ENCODE assay signal across 32 cellular contexts in genomic region chr2:174563530-174564282, GRCh38. TPM values are rescaled to one million over a fixed set of nuclear protein-coding genes. Genes with fewer than 3 reads are reported as not detected.
DNase-seq lines count a peak whose midpoint lies in the region; ATAC-seq, FAIRE-seq and TF ChIP-seq lines count a peak whose summit lies in the region.
"Had no signal": no experiment of that assay in that cellular context is flagged by ENCODE, and none has a peak within 500 bp of the region (broad histone marks: within the 10 kb centered on the region; RNA-seq: fewer than 3 reads in every experiment).

No MANE protein-coding gene starts in this region.

- no peak for TF ChIP-seq RAD21 in K562 (CRISPR knock-in tag; conservative IDR thresholded peaks at IDR 0.05 in 1 of 2, IDR thresholded peaks at IDR 0.05 in 1 of 2)

- no peak overlapping the region for H3K9ac ChIP-seq in K562 (ENCODE audit: insufficient read depth in 1 of 2, low read depth in 2 of 2, low read length in 2 of 2)
- H3K9ac ChIP-seq: KMS-11, parathyroid adenoma had no signal

- peak; percentile 57; the same call in 2 of the 3 replicates for ATAC-seq in K562
- no peak for ATAC-seq in GM19467 (IDR thresholded peaks at IDR 0.05; ENCODE audit: unreplicated experiment)
- ATAC-seq: activated T-cell treated with anti-CD3 and anti-CD28 coated beads, Interleukin-2, amount 50 U/mL, for 72 hours; left colon; Panc1 had no signal

- intact Hi-C loops in K562 (cut with micrococcal nuclease) = no loop called here
- intact Hi-C loops in esophagus muscularis mucosa (cut with DNase I) = no loop called here

- no TSS peak for BruUV-seq in K562 (replicated peaks; lab: Mats Ljungman, UMichigan)

- H3K79me2 ChIP-seq in K562 (ENCODE audit: control insufficient read depth, insufficient read depth, low read length) = no peaks in the 10 kb centered on the region
- H3K79me2 ChIP-seq: parathyroid adenoma had no signal

- DNase-seq in NCI-H2029 treated with DMSO at 0.1 percent for 48 hours (lab: John Stamatoyannopoulos, UW) (peak; percentile 12), NCI-H2029 (lab: John Stamatoyannopoulos, UW) (no peak), K562 (ENCODE audit: extremely low read depth in 1 of 4, low spot score in 3 of 4) (no peak), esophagus muscularis mucosa (ENCODE audit: extremely low spot score) (no peak)
- no peak for DNase-seq in activated naive CD4-positive, alpha-beta T cell treated with anti-CD3 and anti-CD28 coated beads, Interleukin-2, amount 10 ng/mL, durations not matched to agents 7 days and 5 days
- DNase-seq in activated naive CD4-positive, alpha-beta T cell treated with Interleukin-2 at 50 U/mL for 16 hours = no peak
- DNase-seq: activated T-cell treated with anti-CD3 and anti-CD28 coated beads, Interleukin-2, amount 50 U/mL, for 72 hours; caudate nucleus; effector memory CD4-positive, alpha-beta T cell; EL; left colon; mammary epithelial cell; MM.1S; NCI-H1930; NCI-H345; retina; SHP77; stimulated activated naive CD4-positive, alpha-beta T cell; SW 1271; T-helper 9 cell had no signal

- H4K20me1 ChIP-seq in K562 (replicated peaks; ENCODE audit: control insufficient read depth, insufficient read depth, low read length) = no peaks in the 10 kb centered on the region

- no peak overlapping the region for H3K4me3 ChIP-seq in K562
- no peak overlapping the region for H3K4me3 ChIP-seq in thymus (ENCODE audit: low read length)
- no peak overlapping the region for H3K4me3 ChIP-seq in esophagus muscularis mucosa
- H3K4me3 ChIP-seq: coronary artery, skin epidermis had no signal

- FAIRE-seq in K562 (lab: Jason Lieb, UNC) = no peak
- FAIRE-seq: astrocyte, H54 had no signal

- H3K27me3 ChIP-seq in K562 (ENCODE audit: control insufficient read depth in 2 of 2, insufficient read depth in 2 of 2, low read length in 2 of 2) (peaks cover 0 to 5% of the 10 kb centered on the region in 2 experiments; a peak in 1 of 5 replicates), thymus (ENCODE audit: control insufficient read depth, insufficient read depth) (no peaks in the 10 kb centered on the region), esophagus muscularis mucosa (no peaks in the 10 kb centered on the region)

- TF ChIP-seq EP300 in K562 (IDR thresholded peaks at IDR 0.05; ENCODE audit: low read length) (no peak), esophagus muscularis mucosa (IDR thresholded peaks at IDR 0.05) (no peak)

- no peaks in the 10 kb centered on the region for H3K9me3 Mint-ChIP-seq in activated naive CD4-positive, alpha-beta T cell treated with anti-CD3 and anti-CD28 coated beads, Interleukin-2, amount 10 ng/mL, durations not matched to agents 7 days and 5 days
- H3K9me3 Mint-ChIP-seq: activated naive CD4-positive, alpha-beta T cell treated with anti-CD3 and anti-CD28 coated beads, Interleukin-2, amount 50 U/mL, for 24 hours; activated T-cell treated with anti-CD3 and anti-CD28 coated beads, Interleukin-2, amount 50 U/mL, for 72 hours; neural crest cell had no signal

- H2AFZ ChIP-seq in K562 (ENCODE audit: low read depth, low read length) = no peak overlapping the region
- H2AFZ ChIP-seq: parathyroid adenoma had no signal

- H3K27me3 Mint-ChIP-seq in activated naive CD4-positive, alpha-beta T cell treated with anti-CD3 and anti-CD28 coated beads, Interleukin-2, amount 10 ng/mL, durations not matched to agents 7 days and 5 days = no peaks in the 10 kb centered on the region
- H3K27me3 Mint-ChIP-seq: activated naive CD4-positive, alpha-beta T cell treated with anti-CD3 and anti-CD28 coated beads, Interleukin-2, amount 50 U/mL, for 24 hours had no signal

- in situ Hi-C loops in K562 (cut with MboI) = no loop called here

- CTCF ChIA-PET in activated naive CD4-positive, alpha-beta T cell treated with anti-CD3 and anti-CD28 coated beads, Interleukin-2, amount 10 ng/mL, durations not matched to agents 7 days and 5 days (lab: Charles Lee) = interaction anchor here (2.1 to 2.7 kb wide), 2 partner anchors 17 to 100 kb away, joined by 8 to 11 read pairs; no protein-coding TSS in a partner anchor
- CTCF ChIA-PET in K562 (lab: Yijun Ruan, JAX; ENCODE audit: low intra/inter-chr PET ratio) = no interaction called here

- peaks cover 68% of the 10 kb centered on the region for H3K36me3 Mint-ChIP-seq in activated naive CD4-positive, alpha-beta T cell treated with anti-CD3 and anti-CD28 coated beads, Interleukin-2, amount 10 ng/mL, durations not matched to agents 7 days and 5 days

- peaks cover 9% of the 10 kb centered on the region for H3K4me1 Mint-ChIP-seq in activated naive CD4-positive, alpha-beta T cell treated with anti-CD3 and anti-CD28 coated beads, Interleukin-2, amount 10 ng/mL, durations not matched to agents 7 days and 5 days

- no peaks in the 10 kb centered on the region for H3K9me1 ChIP-seq in K562 (ENCODE audit: control insufficient read depth, insufficient read depth, low read length)

- TF ChIP-seq POLR2A in K562 (conservative IDR thresholded peaks at IDR 0.05) = no peak
- no peak for TF ChIP-seq POLR2A in esophagus muscularis mucosa (IDR thresholded peaks at IDR 0.05; ENCODE audit: low read depth)

- POLR2A ChIA-PET in K562 (lab: Yijun Ruan, JAX) = interaction anchor here (1.5 kb wide), 1 partner anchor 168 kb away, joined by 3 read pairs; no protein-coding TSS in a partner anchor

- no peak overlapping the region for H3K27ac ChIP-seq in K562 (ENCODE audit: extremely low read depth, low read depth, low read length)
- H3K27ac ChIP-seq in thymus (ENCODE audit: low read depth) = peak overlapping the region; percentile 25
- no peak overlapping the region for H3K27ac ChIP-seq in esophagus muscularis mucosa (replicated peaks in 1 of 4)
- H3K27ac ChIP-seq: coronary artery, epithelial cell of prostate, KMS-11, parathyroid adenoma, skin epidermis had no signal

- no peak for TF ChIP-seq CTCF in K562 (IDR thresholded peaks at IDR 0.05 in 2 of 3, conservative IDR thresholded peaks at IDR 0.05 in 1 of 3; ENCODE audit: insufficient read depth in 2 of 3, low read depth in 1 of 3, low read length in 3 of 3)
- TF ChIP-seq CTCF in esophagus muscularis mucosa (IDR thresholded peaks at IDR 0.05) = no peak

- no peak overlapping the region for H3K4me3 Mint-ChIP-seq in activated naive CD4-positive, alpha-beta T cell treated with anti-CD3 and anti-CD28 coated beads, Interleukin-2, amount 10 ng/mL, durations not matched to agents 7 days and 5 days
- H3K4me3 Mint-ChIP-seq: activated naive CD4-positive, alpha-beta T cell treated with anti-CD3 and anti-CD28 coated beads, Interleukin-2, amount 50 U/mL, for 24 hours; activated T-cell treated with anti-CD3 and anti-CD28 coated beads, Interleukin-2, amount 50 U/mL, for 72 hours; neural crest cell had no signal

- H3K4me1 ChIP-seq in K562 (replicated peaks in 1 of 2; ENCODE audit: control insufficient read depth in 2 of 2, insufficient read depth in 2 of 2, low read length in 2 of 2) (no peaks in the 10 kb centered on the region), thymus (ENCODE audit: control insufficient read depth, insufficient read depth, low read length) (no peaks in the 10 kb centered on the region), esophagus muscularis mucosa (peaks cover 11 to 24% (median 22%) of the 10 kb centered on the region in 4 donors)
- H3K4me1 ChIP-seq: parathyroid adenoma had no signal

- no peak overlapping the region for H3K4me2 ChIP-seq in K562 (ENCODE audit: insufficient read depth, low read length)
- H3K4me2 ChIP-seq: KMS-11 had no signal

- no peaks in the 10 kb centered on the region for H3K9me3 ChIP-seq in K562 (replicated peaks; ENCODE audit: control insufficient read depth, insufficient read depth, low read depth, low read length)
- H3K9me3 ChIP-seq in thymus (ENCODE audit: control insufficient read depth) = no peaks in the 10 kb centered on the region
- no peaks in the 10 kb centered on the region for H3K9me3 ChIP-seq in esophagus muscularis mucosa

- peak overlapping the region; percentile 28 for H3K27ac Mint-ChIP-seq in activated naive CD4-positive, alpha-beta T cell treated with anti-CD3 and anti-CD28 coated beads, Interleukin-2, amount 10 ng/mL, durations not matched to agents 7 days and 5 days
- H3K27ac Mint-ChIP-seq: activated naive CD4-positive, alpha-beta T cell treated with anti-CD3 and anti-CD28 coated beads, Interleukin-2, amount 50 U/mL, for 24 hours had no signal

- H3K36me3 ChIP-seq in K562 (ENCODE audit: control insufficient read depth, insufficient read depth, low read length) (no peaks in the 10 kb centered on the region), thymus (ENCODE audit: control insufficient read depth, insufficient read depth) (peaks cover 46% of the 10 kb centered on the region), esophagus muscularis mucosa (peaks cover 24 to 55% (median 29%) of the 10 kb centered on the region in 4 donors)

- WGBS in K562 (ENCODE audit: insufficient coverage, low coverage, missing lambda C conversion rate) = 32% methylated on average over 5 of the region's 5 CpGs
- 99% methylated on average over 5 of the region's 5 CpGs for WGBS in thymus
- WGBS in esophagus muscularis mucosa = 90% methylated on average over 5 of the region's 5 CpGs

RNA-seq across cellular contexts. Expression of gene WIPF1, which starts 33.9 kb away (rescaled TPM):
- total RNA-seq in K562 (2011; cell fraction: chromatin; rRNA removed; ENCODE audit: low replicate concordance) = 1.3 and 2.3 TPM in 2 replicates
- total RNA-seq in K562 (2011; cell fraction: nucleolus; rRNA removed) = 0.33 and 0.39 TPM in 2 replicates
- 0.95 and 1.4 TPM in 2 replicates for total RNA-seq in K562 (2011; cell fraction: nucleoplasm; rRNA removed)
- total RNA-seq in K562 (2014; rRNA removed) (0.49 and 2.4 TPM in 2 replicates), K562 (2014; rRNA removed; fragmentation: Illumina TruSeq; extraction: Trizol) (2.4 TPM in 2 replicates), K562 (2015; rRNA removed; fragmentation: Illumina TruSeq; extraction: Trizol) (4.9 and 5.8 TPM in 2 replicates), K562 (2021) (3.8 and 4.9 TPM in 2 replicates), esophagus muscularis mucosa (10 to 100 TPM; 31.5 to 61.5 (median 36.3) TPM)
- polyA plus RNA-seq in K562 (2011; rRNA removed) (0.54 and 3.7 TPM in 2 replicates), K562 (2014; fragmentation: Illumina TruSeq; extraction: Trizol) (3.0 and 3.6 TPM in 2 replicates), K562 (2014; fragmentation: Nextera tagmentation; extraction: Ambion mirVana) (under 1 TPM; 0.61 to 0.92 TPM), K562 (2014; rRNA removed) (1.8 and 2.5 TPM in 2 replicates), thymus (65.0 TPM)
- 0.42 and 2.4 TPM in 2 replicates for polyA plus RNA-seq in K562 (2011; cell fraction: cytosol; rRNA removed)
- polyA plus RNA-seq in K562 (2011; cell fraction: nucleus; rRNA removed) = 0.75 and 3.5 TPM in 2 replicates
- 6.6 and 14.1 TPM in 2 replicates for polyA plus RNA-seq in K562 (2012)
- polyA minus RNA-seq in K562 (2011; rRNA and poly(A)+ RNA removed) = 0.32 and 4.6 TPM in 2 replicates
- 0.48 and 2.4 TPM in 2 replicates for polyA minus RNA-seq in K562 (2011; cell fraction: cytosol; rRNA and poly(A)+ RNA removed)
- polyA minus RNA-seq in K562 (2011; cell fraction: nucleus; rRNA and poly(A)+ RNA removed) = 0.27 and 5.9 TPM in 2 replicates

Comparison
In these comparisons a context has a peak if more than half of its experiments do, and no peak if none do; other contexts are left out.
1. RNA of gene WIPF1, which starts 33.9 kb away (total RNA-seq): 31.5 to 61.5 TPM in esophagus muscularis mucosa; 0.33 to 5.8 TPM in K562; every median in the first group is over 4 times any median in the second.